Comparison of ENCODE assay signal across 36 cellular contexts in the genomic region with DNA sequence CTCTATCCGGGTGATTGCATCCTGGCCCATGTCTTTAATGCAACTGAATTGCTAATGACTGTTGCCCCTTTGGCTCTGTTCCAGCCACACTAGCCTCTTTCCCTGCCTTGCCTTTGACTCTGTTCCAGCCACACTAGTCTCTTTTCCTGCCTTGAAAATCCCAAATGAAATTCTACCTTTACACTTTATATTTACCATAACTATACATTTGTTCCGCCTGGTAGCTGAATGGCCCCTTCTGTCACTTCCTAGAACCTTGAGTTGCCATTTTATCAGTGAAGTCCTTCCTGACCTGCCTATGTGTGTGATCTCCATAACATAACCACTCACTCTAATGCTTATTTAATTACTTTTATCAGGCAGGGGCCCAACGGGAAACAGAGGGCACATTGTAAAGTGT.
"Had no signal": no experiment of that assay in that cellular context is flagged by ENCODE, and none has a peak within 500 bp of the region (broad histone marks: within the 10 kb centered on the region; RNA-seq: fewer than 3 reads in every experiment).

No MANE protein-coding gene starts in this region.

- DNase-seq: activated CD4-positive, alpha-beta memory T cell treated with anti-CD3 and anti-CD28 coated beads, Interleukin-2, amount 10 ng/mL, durations not matched to agents 7 days and 5 days; activated CD4-positive, alpha-beta T cell treated with anti-CD3 and anti-CD28 coated beads for 1 hour; activated CD4-positive, alpha-beta T cell treated with anti-CD3 and anti-CD28 coated beads for 36 hours; activated CD4-positive, alpha-beta T cell treated with anti-CD3 and anti-CD28 coated beads for 48 hours; activated CD4-positive, alpha-beta T cell treated with anti-CD3 and anti-CD28 coated beads, Interleukin-2, amount 10 ng/mL, durations not matched to agents 7 days and 5 days; activated CD4-positive, alpha-beta T cell treated with anti-CD3 and anti-CD28 coated beads, Interleukin-2, amount 50 U/mL, for 48 hours; activated CD4-positive, CD25-positive, alpha-beta regulatory T cell; activated CD8-positive, alpha-beta memory T cell treated with anti-CD3 and anti-CD28 coated beads for 24 hours; activated CD8-positive, alpha-beta memory T cell treated with anti-CD3 and anti-CD28 coated beads, Interleukin-2, amount 10 ng/mL, durations not matched to agents 7 days and 5 days; activated CD8-positive, alpha-beta memory T cell treated with anti-CD3 and anti-CD28 coated beads, Interleukin-2, amount 50 U/mL, for 48 hours; activated CD8-positive, alpha-beta T cell treated with anti-CD3 and anti-CD28 coated beads, Interleukin-2, amount 10 ng/mL, durations not matched to agents 7 days and 5 days; activated effector memory CD4-positive, alpha-beta T cell treated with Interleukin-2 at 50 U/mL for 16 hours; activated gamma-delta T cell; activated naive CD4-positive, alpha-beta T cell treated with anti-CD3 and anti-CD28 coated beads, Interleukin-2, amount 10 ng/mL, durations not matched to agents 7 days and 5 days; activated naive CD4-positive, alpha-beta T cell treated with Interleukin-2 at 50 U/mL for 16 hours; activated naive CD8-positive, alpha-beta T cell treated with anti-CD3 and anti-CD28 coated beads, Interleukin-2, amount 10 ng/mL, durations not matched to agents 7 days and 5 days; activated naive CD8-positive, alpha-beta T cell treated with anti-CD3 and anti-CD28 coated beads, Interleukin-2, amount 50 U/mL, for 24 hours; activated T-cell treated with anti-CD3 and anti-CD28 coated beads, Interleukin-2, amount 50 U/mL, for 24 hours; activated T-cell treated with anti-CD3 and anti-CD28 coated beads, Interleukin-2, amount 50 U/mL, for 48 hours; aorta; body of pancreas; brain microvascular endothelial cell; central memory CD4-positive, alpha-beta T cell; T-helper 1 cell; T-helper 2 cell; T-helper 9 cell had no signal

- H3K9me3 Mint-ChIP-seq: activated naive CD8-positive, alpha-beta T cell treated with anti-CD3 and anti-CD28 coated beads, Interleukin-2, amount 10 ng/mL, durations not matched to agents 7 days and 5 days had no signal

- H3K36me3 ChIP-seq: brain microvascular endothelial cell, breast epithelium had no signal

- H3K36me3 Mint-ChIP-seq: activated CD8-positive, alpha-beta memory T cell treated with anti-CD3 and anti-CD28 coated beads, Interleukin-2, amount 10 ng/mL, durations not matched to agents 7 days and 5 days; activated naive CD4-positive, alpha-beta T cell treated with anti-CD3 and anti-CD28 coated beads, Interleukin-2, amount 10 ng/mL, durations not matched to agents 7 days and 5 days; activated naive CD4-positive, alpha-beta T cell treated with anti-CD3 and anti-CD28 coated beads, Interleukin-2, amount 50 U/mL, for 24 hours; activated naive CD8-positive, alpha-beta T cell; activated naive CD8-positive, alpha-beta T cell treated with anti-CD3 and anti-CD28 coated beads, Interleukin-2, amount 10 ng/mL, durations not matched to agents 7 days and 5 days had no signal

- H3K4me3 ChIP-seq: body of pancreas, breast epithelium had no signal

- ATAC-seq: activated CD4-positive, alpha-beta T cell treated with anti-CD3 and anti-CD28 coated beads for 36 hours; activated CD4-positive, CD25-positive, alpha-beta regulatory T cell treated with anti-CD3 and anti-CD28 coated beads, Interleukin-2, amount 50 U/mL, for 24 hours; activated CD8-positive, alpha-beta memory T cell treated with anti-CD3 and anti-CD28 coated beads, Interleukin-2, amount 10 ng/mL, durations not matched to agents 7 days and 5 days; activated CD8-positive, alpha-beta T cell treated with anti-CD3 and anti-CD28 coated beads, Interleukin-2, amount 10 ng/mL, durations not matched to agents 7 days and 5 days; activated naive CD8-positive, alpha-beta T cell treated with anti-CD3 and anti-CD28 coated beads, Interleukin-2, amount 50 U/mL, for 24 hours; body of pancreas had no signal

- H3K4me1 ChIP-seq: body of pancreas, breast epithelium had no signal

- H3K27ac Mint-ChIP-seq: activated CD4-positive, alpha-beta memory T cell treated with anti-CD3 and anti-CD28 coated beads, Interleukin-2, amount 10 ng/mL, durations not matched to agents 7 days and 5 days; activated CD4-positive, alpha-beta T cell treated with anti-CD3 and anti-CD28 coated beads for 36 hours; activated CD4-positive, alpha-beta T cell treated with anti-CD3 and anti-CD28 coated beads, Interleukin-2, amount 10 ng/mL, durations not matched to agents 7 days and 5 days; activated CD8-positive, alpha-beta memory T cell treated with anti-CD3 and anti-CD28 coated beads, Interleukin-2, amount 10 ng/mL, durations not matched to agents 7 days and 5 days; activated CD8-positive, alpha-beta T cell treated with anti-CD3 and anti-CD28 coated beads, Interleukin-2, amount 10 ng/mL, durations not matched to agents 7 days and 5 days; activated naive CD4-positive, alpha-beta T cell treated with anti-CD3 and anti-CD28 coated beads, Interleukin-2, amount 10 ng/mL, durations not matched to agents 7 days and 5 days; activated naive CD4-positive, alpha-beta T cell treated with anti-CD3 and anti-CD28 coated beads, Interleukin-2, amount 50 U/mL, for 24 hours; activated naive CD8-positive, alpha-beta T cell; activated naive CD8-positive, alpha-beta T cell treated with anti-CD3 and anti-CD28 coated beads, Interleukin-2, amount 10 ng/mL, durations not matched to agents 7 days and 5 days; activated naive CD8-positive, alpha-beta T cell treated with anti-CD3 and anti-CD28 coated beads, Interleukin-2, amount 50 U/mL, for 24 hours; activated T-cell treated with anti-CD3 and anti-CD28 coated beads, Interleukin-2, amount 50 U/mL, for 24 hours; activated T-helper 2 cell treated with anti-CD3 and anti-CD28 coated beads, Interferon-gamma antibody, Interleukin-2, Interleukin-4, amounts not matched to agents 10 μg/mL and 5 μg/mL and 100 μg/mL, durations not matched to agents 14 hours and 24 hours and 36 hours; T-helper 1 cell treated with Interleukin-12 subunit alpha and Interleukin-12 subunit beta and Interleukin-4 antibody, amounts not matched to agents 30 μg/mL and 1 μg/mL, for 36 hours; T-helper 2 cell treated with Interferon-gamma antibody and Interleukin-4, amounts not matched to agents 5 μg/mL and 100 μg/mL, for 36 hours had no signal

- H3K4me1 Mint-ChIP-seq: activated CD4-positive, alpha-beta memory T cell treated with anti-CD3 and anti-CD28 coated beads, Interleukin-2, amount 10 ng/mL, durations not matched to agents 7 days and 5 days; activated CD4-positive, alpha-beta T cell treated with anti-CD3 and anti-CD28 coated beads for 36 hours; activated CD4-positive, alpha-beta T cell treated with anti-CD3 and anti-CD28 coated beads, Interleukin-2, amount 10 ng/mL, durations not matched to agents 7 days and 5 days; activated CD8-positive, alpha-beta memory T cell treated with anti-CD3 and anti-CD28 coated beads, Interleukin-2, amount 10 ng/mL, durations not matched to agents 7 days and 5 days; activated naive CD4-positive, alpha-beta T cell treated with anti-CD3 and anti-CD28 coated beads, Interleukin-2, amount 10 ng/mL, durations not matched to agents 7 days and 5 days; activated naive CD4-positive, alpha-beta T cell treated with anti-CD3 and anti-CD28 coated beads, Interleukin-2, amount 50 U/mL, for 24 hours; activated naive CD8-positive, alpha-beta T cell treated with anti-CD3 and anti-CD28 coated beads, Interleukin-2, amount 10 ng/mL, durations not matched to agents 7 days and 5 days; activated naive CD8-positive, alpha-beta T cell treated with anti-CD3 and anti-CD28 coated beads, Interleukin-2, amount 50 U/mL, for 24 hours had no signal

- H3K27me3 Mint-ChIP-seq: activated CD4-positive, alpha-beta memory T cell treated with anti-CD3 and anti-CD28 coated beads, Interleukin-2, amount 10 ng/mL, durations not matched to agents 7 days and 5 days; activated CD4-positive, alpha-beta T cell treated with anti-CD3 and anti-CD28 coated beads for 36 hours; activated CD4-positive, alpha-beta T cell treated with anti-CD3 and anti-CD28 coated beads, Interleukin-2, amount 10 ng/mL, durations not matched to agents 7 days and 5 days; activated CD8-positive, alpha-beta memory T cell treated with anti-CD3 and anti-CD28 coated beads, Interleukin-2, amount 10 ng/mL, durations not matched to agents 7 days and 5 days; activated naive CD4-positive, alpha-beta T cell treated with anti-CD3 and anti-CD28 coated beads, Interleukin-2, amount 10 ng/mL, durations not matched to agents 7 days and 5 days; activated naive CD4-positive, alpha-beta T cell treated with anti-CD3 and anti-CD28 coated beads, Interleukin-2, amount 50 U/mL, for 24 hours; activated naive CD8-positive, alpha-beta T cell; activated naive CD8-positive, alpha-beta T cell treated with anti-CD3 and anti-CD28 coated beads, Interleukin-2, amount 10 ng/mL, durations not matched to agents 7 days and 5 days; activated naive CD8-positive, alpha-beta T cell treated with anti-CD3 and anti-CD28 coated beads, Interleukin-2, amount 50 U/mL, for 24 hours; activated T-cell treated with anti-CD3 and anti-CD28 coated beads, Interleukin-2, amount 50 U/mL, for 24 hours had no signal

- H3K4me3 Mint-ChIP-seq: activated CD4-positive, alpha-beta memory T cell treated with anti-CD3 and anti-CD28 coated beads, Interleukin-2, amount 10 ng/mL, durations not matched to agents 7 days and 5 days; activated CD4-positive, alpha-beta T cell treated with anti-CD3 and anti-CD28 coated beads for 36 hours; activated CD4-positive, alpha-beta T cell treated with anti-CD3 and anti-CD28 coated beads, Interleukin-2, amount 10 ng/mL, durations not matched to agents 7 days and 5 days; activated CD8-positive, alpha-beta memory T cell treated with anti-CD3 and anti-CD28 coated beads, Interleukin-2, amount 10 ng/mL, durations not matched to agents 7 days and 5 days; activated CD8-positive, alpha-beta T cell treated with anti-CD3 and anti-CD28 coated beads, Interleukin-2, amount 10 ng/mL, durations not matched to agents 7 days and 5 days; activated naive CD4-positive, alpha-beta T cell treated with anti-CD3 and anti-CD28 coated beads, Interleukin-2, amount 10 ng/mL, durations not matched to agents 7 days and 5 days; activated naive CD4-positive, alpha-beta T cell treated with anti-CD3 and anti-CD28 coated beads, Interleukin-2, amount 50 U/mL, for 24 hours; activated naive CD8-positive, alpha-beta T cell; activated naive CD8-positive, alpha-beta T cell treated with anti-CD3 and anti-CD28 coated beads, Interleukin-2, amount 10 ng/mL, durations not matched to agents 7 days and 5 days; activated naive CD8-positive, alpha-beta T cell treated with anti-CD3 and anti-CD28 coated beads, Interleukin-2, amount 50 U/mL, for 24 hours; activated T-cell treated with anti-CD3 and anti-CD28 coated beads, Interleukin-2, amount 50 U/mL, for 24 hours; T-helper 1 cell treated with Interleukin-12 subunit alpha and Interleukin-12 subunit beta and Interleukin-4 antibody, amounts not matched to agents 30 μg/mL and 1 μg/mL, for 36 hours; T-helper 2 cell treated with Interferon-gamma antibody and Interleukin-4, amounts not matched to agents 5 μg/mL and 100 μg/mL, for 36 hours had no signal

- H3K27ac ChIP-seq: body of pancreas, brain microvascular endothelial cell, breast epithelium, VCaP had no signal

- H3K9me3 ChIP-seq: body of pancreas, breast epithelium had no signal

- H3K27me3 ChIP-seq: body of pancreas, brain microvascular endothelial cell, breast epithelium had no signal

- FAIRE-seq: astrocyte, TTC549 had no signal
